ENCODE assay signal across 31 cellular contexts in the genomic region with DNA sequence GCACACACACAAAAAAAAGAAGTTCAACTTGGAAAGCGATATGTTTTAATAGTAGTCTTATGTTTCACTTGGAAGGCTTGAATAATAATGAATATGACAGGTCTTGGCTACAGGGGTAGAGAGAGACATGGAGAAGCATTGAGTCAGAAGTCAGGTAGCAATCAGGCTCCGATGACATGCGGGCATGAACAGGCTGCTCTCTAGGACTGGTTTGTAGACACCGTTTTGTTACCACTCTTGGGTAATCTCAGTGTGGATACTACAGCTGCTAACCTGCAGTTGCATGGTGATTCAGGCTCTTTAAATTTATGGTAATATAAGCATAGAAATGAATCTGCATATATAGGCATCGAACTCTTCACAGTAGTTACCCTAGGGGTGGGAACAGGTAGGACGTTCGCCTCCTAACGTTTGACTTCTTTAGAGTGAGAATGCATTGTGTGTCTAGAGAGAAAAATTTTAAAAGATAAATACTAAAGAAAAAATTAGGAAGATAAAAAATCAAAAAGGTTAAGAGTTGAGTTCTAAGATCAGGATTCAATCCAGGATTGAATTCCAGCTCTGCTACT.
"Had no signal": no experiment of that assay in that cellular context is flagged by ENCODE, and none has a peak within 500 bp of the region (broad histone marks: within the 10 kb centered on the region; RNA-seq: fewer than 3 reads in every experiment).

No MANE protein-coding gene starts in this region.

- ATAC-seq: pancreas; stimulated activated memory B cell treated with anti-CD40 and anti-IgM and Interleukin-4, amounts not matched to agents 10 μg/mL and 1 μg/mL and 100 μg/mL, for 72 hours; stimulated activated naive CD8-positive, alpha-beta T cell treated with anti-CD3 and anti-CD28 coated beads, Interleukin-15, amount 100 ng/mL, for 72 hours; T-helper 17 cell; WTC11 had no signal

- H3K4me1 ChIP-seq: breast epithelium, left ventricle myocardium inferior, right atrium auricular region, upper lobe of left lung had no signal

- H3K36me3 Mint-ChIP-seq: naive B cell; stimulated activated memory B cell treated with anti-CD40 and anti-IgM and Interleukin-4, amounts not matched to agents 10 μg/mL and 1 μg/mL and 100 μg/mL, for 72 hours had no signal

- H3K27ac ChIP-seq: breast epithelium, left ventricle myocardium inferior, neutrophil, pancreas, right atrium auricular region, upper lobe of left lung had no signal

- H3K9me3 ChIP-seq: breast epithelium, left ventricle myocardium inferior, neutrophil, pancreas, right atrium auricular region, upper lobe of left lung had no signal

- H3K9me3 Mint-ChIP-seq: activated CD4-positive, alpha-beta memory T cell treated with anti-CD3 and anti-CD28 coated beads, Interleukin-2, amount 10 ng/mL, durations not matched to agents 7 days and 5 days; activated CD4-positive, alpha-beta T cell treated with anti-CD3 and anti-CD28 coated beads, Interleukin-2, amount 10 ng/mL, durations not matched to agents 7 days and 5 days; activated T-cell treated with anti-CD3 and anti-CD28 coated beads, Interleukin-2, amount 50 U/mL, for 24 hours; central memory CD8-positive, alpha-beta T cell; nephron progenitor cell; stimulated activated naive CD8-positive, alpha-beta T cell treated with anti-CD3 and anti-CD28 coated beads, Interleukin-15, amount 100 ng/mL, for 72 hours had no signal

- H3K27ac Mint-ChIP-seq: activated CD4-positive, alpha-beta memory T cell treated with anti-CD3 and anti-CD28 coated beads, Interleukin-2, amount 10 ng/mL, durations not matched to agents 7 days and 5 days; activated CD4-positive, alpha-beta T cell treated with anti-CD3 and anti-CD28 coated beads, Interleukin-2, amount 10 ng/mL, durations not matched to agents 7 days and 5 days; activated T-cell treated with anti-CD3 and anti-CD28 coated beads, Interleukin-2, amount 50 U/mL, for 24 hours; naive B cell; nephron progenitor cell; stimulated activated memory B cell treated with anti-CD40 and anti-IgM and Interleukin-4, amounts not matched to agents 10 μg/mL and 1 μg/mL and 100 μg/mL, for 72 hours; stimulated activated naive CD8-positive, alpha-beta T cell treated with anti-CD3 and anti-CD28 coated beads, Interleukin-15, amount 100 ng/mL, for 72 hours; T-helper 17 cell; WTC11 had no signal

- H3K36me3 ChIP-seq: breast epithelium, left ventricle myocardium inferior, neutrophil, pancreas, right atrium auricular region, upper lobe of left lung had no signal

- H3K4me1 Mint-ChIP-seq: activated CD4-positive, alpha-beta memory T cell treated with anti-CD3 and anti-CD28 coated beads, Interleukin-2, amount 10 ng/mL, durations not matched to agents 7 days and 5 days; activated CD4-positive, alpha-beta T cell treated with anti-CD3 and anti-CD28 coated beads, Interleukin-2, amount 10 ng/mL, durations not matched to agents 7 days and 5 days; central memory CD8-positive, alpha-beta T cell; naive B cell; stimulated activated memory B cell treated with anti-CD40 and anti-IgM and Interleukin-4, amounts not matched to agents 10 μg/mL and 1 μg/mL and 100 μg/mL, for 72 hours; stimulated activated naive CD8-positive, alpha-beta T cell treated with anti-CD3 and anti-CD28 coated beads, Interleukin-15, amount 100 ng/mL, for 72 hours; T-helper 17 cell; WTC11 had no signal

- H3K4me2 ChIP-seq: smooth muscle cell had no signal

- H3K27me3 Mint-ChIP-seq: activated CD4-positive, alpha-beta T cell treated with anti-CD3 and anti-CD28 coated beads, Interleukin-2, amount 10 ng/mL, durations not matched to agents 7 days and 5 days; activated T-cell treated with anti-CD3 and anti-CD28 coated beads, Interleukin-2, amount 50 U/mL, for 24 hours had no signal

- H3K4me3 ChIP-seq: breast epithelium, left ventricle myocardium inferior, lung, pancreas, right atrium auricular region, smooth muscle cell, upper lobe of left lung had no signal

- DNase-seq: activated CD4-positive, alpha-beta memory T cell treated with anti-CD3 and anti-CD28 coated beads, Interleukin-2, amount 10 ng/mL, durations not matched to agents 7 days and 5 days; activated CD4-positive, alpha-beta T cell treated with anti-CD3 and anti-CD28 coated beads for 1 hour; activated CD4-positive, alpha-beta T cell treated with anti-CD3 and anti-CD28 coated beads, Interleukin-2, amount 10 ng/mL, durations not matched to agents 7 days and 5 days; activated CD8-positive, alpha-beta memory T cell treated with anti-CD3 and anti-CD28 coated beads, Interleukin-2, amount 50 U/mL, for 48 hours; activated gamma-delta T cell; activated naive CD4-positive, alpha-beta T cell treated with anti-CD3 and anti-CD28 coated beads, Interleukin-2, amount 50 U/mL, for 16 hours; activated T-cell treated with anti-CD3 and anti-CD28 coated beads, Interleukin-2, amount 50 U/mL, for 24 hours; amygdala; dermis blood vessel endothelial cell; effector CD4-positive, alpha-beta T cell; foreskin melanocyte; left ventricle myocardium inferior; naive B cell; nephron progenitor cell; pancreas; stimulated activated CD4-positive, alpha-beta T cell treated with anti-CD3 and anti-CD28 coated beads, Interleukin-1b, Interleukin-23, amount 100 ng/mL, for 48 hours; stimulated activated CD4-positive, alpha-beta T cell treated with anti-CD3 and anti-CD28 coated beads, Interleukin-4, amount 100 ng/mL, for 4 hours; stimulated activated CD8-positive, alpha-beta memory T cell treated with anti-CD3 and anti-CD28 coated beads, Interleukin-4, amount 100 ng/mL, for 48 hours; stimulated activated naive CD8-positive, alpha-beta T cell treated with anti-CD3 and anti-CD28 coated beads, Interleukin-15, amount 100 ng/mL, for 72 hours; substantia nigra; T-helper 17 cell; T1000; upper lobe of left lung had no signal

- H3K4me3 Mint-ChIP-seq: activated CD4-positive, alpha-beta memory T cell treated with anti-CD3 and anti-CD28 coated beads, Interleukin-2, amount 10 ng/mL, durations not matched to agents 7 days and 5 days; activated CD4-positive, alpha-beta T cell treated with anti-CD3 and anti-CD28 coated beads, Interleukin-2, amount 10 ng/mL, durations not matched to agents 7 days and 5 days; activated T-cell treated with anti-CD3 and anti-CD28 coated beads, Interleukin-2, amount 50 U/mL, for 24 hours; central memory CD8-positive, alpha-beta T cell; naive B cell; nephron progenitor cell; stimulated activated memory B cell treated with anti-CD40 and anti-IgM and Interleukin-4, amounts not matched to agents 10 μg/mL and 1 μg/mL and 100 μg/mL, for 72 hours; stimulated activated naive CD8-positive, alpha-beta T cell treated with anti-CD3 and anti-CD28 coated beads, Interleukin-15, amount 100 ng/mL, for 72 hours; T-helper 17 cell; WTC11 had no signal

- H3K27me3 ChIP-seq: breast epithelium, pancreas, right atrium auricular region, upper lobe of left lung had no signal
